ENCODE assay signal across 8 cellular contexts in genomic region chr14:99562848-99563748, GRCh38. TPM values are rescaled to one million over a fixed set of nuclear protein-coding genes. Genes with fewer than 3 reads are reported as not detected.
DNase-seq lines count a peak whose midpoint lies in the region; ATAC-seq and TF ChIP-seq lines count a peak whose summit lies in the region.

No MANE protein-coding gene starts in this region.

- no peaks in the 10 kb centered on the region for H3K27me3 Mint-ChIP-seq in activated CD8-positive, alpha-beta T cell treated with anti-CD3 and anti-CD28 coated beads for 36 hours

- H3K4me3 Mint-ChIP-seq in activated CD8-positive, alpha-beta T cell treated with anti-CD3 and anti-CD28 coated beads for 36 hours, result no peak overlapping the region

- H3K36me3 Mint-ChIP-seq in activated naive CD4-positive, alpha-beta T cell treated with anti-CD3 and anti-CD28 coated beads, Interleukin-2, amount 50 U/mL, for 72 hours, result no peaks in the 10 kb centered on the region
- H3K36me3 Mint-ChIP-seq in activated CD8-positive, alpha-beta T cell treated with anti-CD3 and anti-CD28 coated beads for 36 hours (ENCODE audit: low read depth), result no peaks in the 10 kb centered on the region

- peak overlapping the region in 1 of 2 donors; percentile 29 for H3K27ac Mint-ChIP-seq in activated naive CD4-positive, alpha-beta T cell treated with anti-CD3 and anti-CD28 coated beads, Interleukin-2, amount 50 U/mL, for 72 hours
- H3K27ac Mint-ChIP-seq in activated CD8-positive, alpha-beta T cell treated with anti-CD3 and anti-CD28 coated beads for 36 hours, result no peak overlapping the region

- no peaks in the 10 kb centered on the region for H3K4me1 Mint-ChIP-seq in activated CD8-positive, alpha-beta T cell treated with anti-CD3 and anti-CD28 coated beads for 36 hours (ENCODE audit: low read depth)

- TF ChIP-seq CTCF in coronary artery (IDR thresholded peaks at IDR 0.05), result peak; percentile 24
- TF ChIP-seq CTCF in activated CD8-positive, alpha-beta T cell treated with anti-CD3 and anti-CD28 coated beads for 36 hours (IDR thresholded peaks at IDR 0.05), result no peak

- DNase-seq in DMS 273 (lab: John Stamatoyannopoulos, UW; ENCODE audit: unreplicated experiment) (peak; percentile 90), NCI-H510A (lab: John Stamatoyannopoulos, UW) (peak; percentile 90), coronary artery (ENCODE audit: low spot score) (no peak), medulla oblongata (ENCODE audit: extremely low spot score) (peak; percentile 90)
- DNase-seq in activated effector memory CD4-positive, alpha-beta T cell treated with anti-CD3 and anti-CD28 coated beads, Interleukin-2, amount 50 U/mL, for 16 hours, result no peak
- no peak for DNase-seq in activated naive CD4-positive, alpha-beta T cell treated with anti-CD3 and anti-CD28 coated beads, Interleukin-2, amount 50 U/mL, for 72 hours (ENCODE audit: low spot score in 2 of 2)
- DNase-seq in activated CD8-positive, alpha-beta T cell treated with anti-CD3 and anti-CD28 coated beads for 36 hours, result no peak

- H3K9me3 Mint-ChIP-seq in activated naive CD4-positive, alpha-beta T cell treated with anti-CD3 and anti-CD28 coated beads, Interleukin-2, amount 50 U/mL, for 72 hours, result no peaks in the 10 kb centered on the region
- no peaks in the 10 kb centered on the region for H3K9me3 Mint-ChIP-seq in activated CD8-positive, alpha-beta T cell treated with anti-CD3 and anti-CD28 coated beads for 36 hours

- POLR2A ChIA-PET in activated CD8-positive, alpha-beta T cell treated with anti-CD3 and anti-CD28 coated beads for 36 hours (lab: Charles Lee), result no interaction called here

- ATAC-seq in activated naive CD4-positive, alpha-beta T cell treated with anti-CD3 and anti-CD28 coated beads, Interleukin-2, amount 50 U/mL, for 72 hours, result no peak
- no peak for ATAC-seq in GM18511 (IDR thresholded peaks at IDR 0.05; ENCODE audit: unreplicated experiment)
- no peak for ATAC-seq in activated CD8-positive, alpha-beta T cell treated with anti-CD3 and anti-CD28 coated beads for 36 hours

- no peak overlapping the region for H3K27ac ChIP-seq in coronary artery

- no peak overlapping the region for H3K4me3 ChIP-seq in coronary artery

- CTCF ChIA-PET in activated CD8-positive, alpha-beta T cell treated with anti-CD3 and anti-CD28 coated beads for 36 hours (lab: Charles Lee), result interaction anchor here (1.0 kb wide), 1 partner anchor 45 kb away, joined by 3 read pairs; no protein-coding TSS in a partner anchor

- intact Hi-C loops in activated CD8-positive, alpha-beta T cell treated with anti-CD3 and anti-CD28 coated beads for 36 hours (cut with micrococcal nuclease), result no loop called here

RNA-seq across cellular contexts. Expression of gene CCDC85C, which starts 40.9 kb away (rescaled TPM):
- 1 to 10 TPM; 5.1 to 8.4 TPM for total RNA-seq in activated naive CD4-positive, alpha-beta T cell treated with anti-CD3 and anti-CD28 coated beads, Interleukin-2, amount 50 U/mL, for 72 hours
- 1 to 10 TPM; 6.8 to 7.9 TPM for total RNA-seq in activated CD8-positive, alpha-beta T cell treated with anti-CD3 and anti-CD28 coated beads for 36 hours

Comparison
In these comparisons a context has a peak if more than half of its experiments do, and no peak if none do; other contexts are left out.
1. DNase-seq: peak in DMS 273 (single experiment), NCI-H510A (single experiment) and medulla oblongata (single experiment); none in coronary artery (single experiment), activated effector memory CD4-positive, alpha-beta T cell treated with anti-CD3 and anti-CD28 coated beads, Interleukin-2, amount 50 U/mL, for 16 hours (single experiment), activated naive CD4-positive, alpha-beta T cell treated with anti-CD3 and anti-CD28 coated beads, Interleukin-2, amount 50 U/mL, for 72 hours (0 of 2) and activated CD8-positive, alpha-beta T cell treated with anti-CD3 and anti-CD28 coated beads for 36 hours (single experiment).